In genomic region chr4:140569307-140569638, GRCh38 we compare ENCODE assay signal across 11 cellular contexts. TPM values are rescaled to one million over a fixed set of nuclear protein-coding genes. Genes with fewer than 3 reads are reported as not detected.
DNase-seq lines count a peak whose midpoint lies in the region; ATAC-seq, FAIRE-seq and TF ChIP-seq lines count a peak whose summit lies in the region.
"Had no signal": no experiment of that assay in that cellular context is flagged by ENCODE, and none has a peak within 500 bp of the region (broad histone marks: within the 10 kb centered on the region; RNA-seq: fewer than 3 reads in every experiment).

No MANE protein-coding gene starts in this region.

- peaks cover 0 to 6% (median 0%) of the 10 kb centered on the region in 3 donors for H3K9me3 Mint-ChIP-seq in T-cell

- no peaks in the 10 kb centered on the region for H3K4me1 ChIP-seq in fibroblast of lung (ENCODE audit: control insufficient read depth, extremely low read depth, insufficient read depth, low read length)
- peaks cover 0 to 3% (median 0%) of the 10 kb centered on the region in 3 donors for H3K4me1 ChIP-seq in pancreas

- CTCF ChIA-PET in BJ (lab: Yijun Ruan, JAX) = interaction anchor here (0.6 kb wide), 1 partner anchor 40 kb away, joined by 3 read pairs; no protein-coding TSS in a partner anchor
- CTCF ChIA-PET in T-cell (lab: Charles Lee) = no interaction called here

- 52 to 58% methylated on average over 7 of the region's 7 CpGs for WGBS in pancreas, 2 donors

- no peaks in the 10 kb centered on the region for H3K79me2 ChIP-seq in fibroblast of lung (ENCODE audit: control insufficient read depth, insufficient read depth, low read length)

- ATAC-seq in T-cell (replicated peaks in 1 of 4) (no peak), pancreas (no peak), HG02588 (IDR thresholded peaks at IDR 0.05; ENCODE audit: unreplicated experiment) (no peak), GM19023 (IDR thresholded peaks at IDR 0.05; ENCODE audit: unreplicated experiment) (no peak)

- FAIRE-seq in pancreas (lab: Jason Lieb, UNC) = no peak

- peak overlapping the region; percentile 75 for H3K4me2 ChIP-seq in fibroblast of lung (ENCODE audit: extremely low read depth, insufficient read depth, low read length)

- H3K27ac Mint-ChIP-seq in T-cell = peak overlapping the region in 1 of 2 donors; percentile 56

- peak overlapping the region; percentile 35; the same call in 1 of the 2 replicates for H3K4me3 ChIP-seq in BJ (ENCODE audit: low read depth, low read length)
- H3K4me3 ChIP-seq in fibroblast of lung (replicated peaks in 1 of 4; ENCODE audit: control extremely low read depth in 1 of 4, insufficient read depth in 1 of 4, low read depth in 3 of 4, low read length in 4 of 4) = peak overlapping the region in 1 of 4 experiments; percentile 51
- H3K4me3 ChIP-seq in pancreas = peak overlapping the region; percentile 23 to 66 (median 34)

- TF ChIP-seq CTCF in BJ (IDR thresholded peaks at IDR 0.05; ENCODE audit: insufficient read depth, low read depth, low read length) (no peak), fibroblast of lung (conservative IDR thresholded peaks at IDR 0.05 in 1 of 2, IDR thresholded peaks at IDR 0.05 in 1 of 2; ENCODE audit: low read depth in 1 of 2, low read length in 2 of 2) (no peak), pancreas (IDR thresholded peaks at IDR 0.05) (no peak)

- no peaks in the 10 kb centered on the region for H4K20me1 ChIP-seq in fibroblast of lung (ENCODE audit: control insufficient read depth, extremely low read depth, insufficient read depth, low read length)

- H3K36me3 ChIP-seq in BJ (ENCODE audit: control insufficient read depth, insufficient read depth, low read length) = no peaks in the 10 kb centered on the region
- H3K36me3 ChIP-seq in fibroblast of lung (ENCODE audit: control insufficient read depth, insufficient read depth, low read length) = no peaks in the 10 kb centered on the region
- H3K36me3 ChIP-seq in pancreas = no peaks in the 10 kb centered on the region

- no peaks in the 10 kb centered on the region for H3K36me3 Mint-ChIP-seq in T-cell

- intact Hi-C loops in pancreas (cut with DNase I) = loop anchor here in 1 of 3 donors (10.0 kb wide), 1 partner anchor 546 kb away; no protein-coding TSS in a partner anchor

- peaks cover 22 to 24% (median 24%) of the 10 kb centered on the region in 3 donors for H3K4me1 Mint-ChIP-seq in T-cell

- H3K27me3 Mint-ChIP-seq in T-cell = peaks cover 56 to 60% of the 10 kb centered on the region in 2 donors

- H3K9me3 ChIP-seq in fibroblast of lung (ENCODE audit: control insufficient read depth, insufficient read depth, low read depth, low read length) = no peaks in the 10 kb centered on the region
- H3K9me3 ChIP-seq in pancreas = no peaks in the 10 kb centered on the region

- peak overlapping the region; percentile 66 to 78 (median 77) for H3K4me3 Mint-ChIP-seq in T-cell

- H3K27ac ChIP-seq in fibroblast of lung (ENCODE audit: insufficient read depth, low read length) (no peak overlapping the region), pancreas (no peak overlapping the region)

- H3K9ac ChIP-seq in fibroblast of lung (ENCODE audit: insufficient read depth, low read length) = no peak overlapping the region

- peaks cover 37% of the 10 kb centered on the region for H3K27me3 ChIP-seq in BJ (ENCODE audit: control insufficient read depth, insufficient read depth, low read length)
- H3K27me3 ChIP-seq in fibroblast of lung (ENCODE audit: control insufficient read depth, insufficient read depth, low read length) = peaks cover 49% of the 10 kb centered on the region
- H3K27me3 ChIP-seq in pancreas = no peaks in the 10 kb centered on the region

- POLR2A ChIA-PET in BJ (lab: Charles Lee) (no interaction called here), T-cell (lab: Charles Lee) (no interaction called here)

- no peak overlapping the region for H2AFZ ChIP-seq in fibroblast of lung (ENCODE audit: low read length)

- no peak for DNase-seq in BJ (ENCODE audit: low read depth)
- no peak for DNase-seq in T-cell
- DNase-seq in fibroblast of lung (ENCODE audit: low read depth in 2 of 2) = no peak
- no peak for DNase-seq in pancreas
- DNase-seq in NCI-H226 = no peak
- no peak for DNase-seq in NCI-H1105 (lab: John Stamatoyannopoulos, UW)
- DNase-seq: DMS153, NCI-H187 treated with DMSO at 0.1 percent for 48 hours had no signal

RNA-seq across cellular contexts. Expression of gene UCP1, which starts 0.5 kb away (rescaled TPM):
- polyA plus RNA-seq in BJ (2011; rRNA removed) = not detected in 2 replicates
- polyA minus RNA-seq in BJ (2011; rRNA and poly(A)+ RNA removed) = not detected in 2 replicates
- not detected for total RNA-seq in T-cell
- not detected in 2 replicates for total RNA-seq in fibroblast of lung
- polyA plus RNA-seq in fibroblast of lung = not detected in 2 replicates
- not detected in 2 replicates for polyA plus RNA-seq in fibroblast of lung (2012)
- not detected in 2 replicates for polyA minus RNA-seq in fibroblast of lung (ENCODE audit: low replicate concordance)
- total RNA-seq in pancreas = not detected
- under 1 TPM in 1 of 2 donors, not detected in 1; 0.11 TPM for polyA plus RNA-seq in pancreas
- total RNA-seq: T-helper 2 cell treated with Interferon-gamma antibody and Interleukin-4, amounts not matched to agents 100 ng/mL and 5 ng/mL, for 36 hours had no signal

RNA-seq across cellular contexts. Expression of gene ELMOD2, which starts 45.3 kb away (rescaled TPM):
- polyA plus RNA-seq in BJ (2011; rRNA removed) (6.5 and 15.7 TPM in 2 replicates), fibroblast of lung (14.3 and 20.4 TPM in 2 replicates), pancreas (1 to 10 TPM; 5.0 to 7.5 TPM)
- polyA minus RNA-seq in BJ (2011; rRNA and poly(A)+ RNA removed) = 5.0 and 7.0 TPM in 2 replicates
- total RNA-seq in T-cell (10 to 100 TPM; 11.1 to 22.8 (median 18.8) TPM), fibroblast of lung (25.1 and 31.3 TPM in 2 replicates), pancreas (10 to 100 TPM in 5 of 6 donors, 1 to 10 TPM in 1; 9.9 to 18.3 (median 13.3) TPM)
- 12.2 and 15.1 TPM in 2 replicates for polyA plus RNA-seq in fibroblast of lung (2012)
- 1.2 and 3.3 TPM in 2 replicates for polyA minus RNA-seq in fibroblast of lung (ENCODE audit: low replicate concordance)
